In the genomic region with DNA sequence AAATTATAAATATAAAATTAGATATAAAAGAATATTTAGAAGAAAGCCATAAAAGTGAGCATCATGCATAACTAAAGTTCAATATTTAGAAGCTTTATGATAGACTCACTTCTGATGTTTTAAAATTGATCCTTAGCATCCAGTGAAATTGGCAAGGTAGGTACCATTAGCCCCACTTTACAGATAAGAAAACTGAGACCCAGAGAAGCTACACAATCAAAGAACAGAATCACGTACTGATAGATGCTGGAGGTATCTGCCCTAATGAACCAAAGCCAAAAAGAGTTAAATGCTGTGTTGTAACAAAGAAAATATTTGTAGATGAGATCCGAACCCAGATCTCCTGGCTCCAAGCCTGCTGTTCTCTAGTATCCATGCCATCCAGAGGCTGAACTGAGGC, we compare ENCODE assay signal across 7 cellular contexts.
"Had no signal": no experiment of that assay in that cellular context is flagged by ENCODE, and none has a peak within 500 bp of the region (broad histone marks: within the 10 kb centered on the region; RNA-seq: fewer than 3 reads in every experiment).

No MANE protein-coding gene starts in this region.

- FAIRE-seq: G401.6, GM12878, GM12892, GM18507, GM19239 had no signal

- H3K4me3 ChIP-seq: GM12878 had no signal

- ATAC-seq: GM12878 had no signal

- DNase-seq: GDM1, GF-D8 had no signal
